20 cellular contexts compared by ENCODE assay signal in genomic region chr9:68509689-68510088, GRCh38. TPM values are rescaled to one million over a fixed set of nuclear protein-coding genes. Genes with fewer than 3 reads are reported as not detected.
A peak's percentile ranks its signal among the peaks of the same experiment; 100 is the strongest.
DNase-seq lines count a peak whose midpoint lies in the region; ATAC-seq and TF ChIP-seq lines count a peak whose summit lies in the region.
"Had no signal": no experiment of that assay in that cellular context is flagged by ENCODE, and none has a peak within 500 bp of the region (broad histone marks: within the 10 kb centered on the region; RNA-seq: fewer than 3 reads in every experiment).

No MANE protein-coding gene starts in this region.

- no peaks in the 10 kb centered on the region for H3K79me2 ChIP-seq in trophoblast cell (ENCODE audit: control insufficient read depth, insufficient read depth, low read length, poor library complexity)

- TF ChIP-seq CTCF in foreskin fibroblast (IDR thresholded peaks at IDR 0.05; ENCODE audit: low read depth, low read length), result no peak

- H3K9me3 ChIP-seq in NT2/D1 (ENCODE audit: insufficient read depth, low read length) (peaks cover 7% of the 10 kb centered on the region), trophoblast cell (ENCODE audit: insufficient read depth, low read depth, low read length) (no peaks in the 10 kb centered on the region)
- H3K9me3 ChIP-seq: A549, HAP-1, SJCRH30 had no signal

- H3K27ac ChIP-seq in trophoblast cell (ENCODE audit: low read depth, low read length), result no peak overlapping the region
- H3K27ac ChIP-seq: A549, C4-2B, KMS-11, RWPE1, SJCRH30 had no signal

- H3K4ac ChIP-seq in trophoblast cell (ENCODE audit: low read depth, low read length), result no peak overlapping the region

- no peak overlapping the region for H4K8ac ChIP-seq in trophoblast cell (ENCODE audit: low read depth, low read length)

- no peak for ATAC-seq in HG03025 (IDR thresholded peaks at IDR 0.05; ENCODE audit: low FRiP score, unreplicated experiment)
- ATAC-seq: A549, PC-3 had no signal

- peaks cover 94% of the 10 kb centered on the region for H3K27me3 ChIP-seq in NT2/D1 (ENCODE audit: insufficient read depth, insufficient read length)
- H3K27me3 ChIP-seq in trophoblast cell (ENCODE audit: insufficient read depth, low read length), result no peaks in the 10 kb centered on the region
- H3K27me3 ChIP-seq: SJCRH30 had no signal

- H3K18ac ChIP-seq in trophoblast cell (ENCODE audit: low read length), result no peak overlapping the region

- H4K12ac ChIP-seq in trophoblast cell (ENCODE audit: low read depth, low read length), result no peak overlapping the region

- H3K14ac ChIP-seq in trophoblast cell (ENCODE audit: low read length), result no peak overlapping the region

- peaks cover 4% of the 10 kb centered on the region for H3K79me1 ChIP-seq in trophoblast cell (ENCODE audit: low read length)

- H3K9ac ChIP-seq in NT2/D1 (ENCODE audit: insufficient read length, low read depth) (no peak overlapping the region), trophoblast cell (ENCODE audit: low read length) (no peak overlapping the region)
- H3K9ac ChIP-seq: KMS-11 had no signal

- no peak overlapping the region for H3K4me3 ChIP-seq in NT2/D1 (ENCODE audit: insufficient read length, low read depth)
- H3K4me3 ChIP-seq in trophoblast cell (ENCODE audit: low read depth, low read length), result no peak overlapping the region
- H3K4me3 ChIP-seq in foreskin fibroblast (ENCODE audit: low read depth in 1 of 2, low read length in 2 of 2), result no peak overlapping the region
- H3K4me3 ChIP-seq: A549, HAP-1, SJCRH30 had no signal

- no peak overlapping the region for H3K23ac ChIP-seq in trophoblast cell (ENCODE audit: low read length)

- H2BK5ac ChIP-seq in trophoblast cell (ENCODE audit: low read depth, low read length, poor library complexity), result no peak overlapping the region

- no peak overlapping the region for H3K4me2 ChIP-seq in trophoblast cell (ENCODE audit: low read length)
- H3K4me2 ChIP-seq: A549, KMS-11 had no signal

- H3K4me1 ChIP-seq in NT2/D1 (ENCODE audit: insufficient read depth, insufficient read length) (no peaks in the 10 kb centered on the region), trophoblast cell (ENCODE audit: control insufficient read depth in 1 of 2, insufficient read depth in 2 of 2, low read length in 2 of 2) (peaks cover 0 to 2% of the 10 kb centered on the region in 2 experiments)
- H3K4me1 ChIP-seq: A549, HAP-1 had no signal

- H3K36me3 ChIP-seq in NT2/D1 (ENCODE audit: insufficient read depth, insufficient read length, low read length) (no peaks in the 10 kb centered on the region), trophoblast cell (ENCODE audit: control insufficient read depth in 1 of 2, insufficient read depth in 2 of 2, low read length in 2 of 2) (no peaks in the 10 kb centered on the region)
- H3K36me3 ChIP-seq: HAP-1 had no signal

- no peak overlapping the region for H2BK120ac ChIP-seq in trophoblast cell (ENCODE audit: insufficient read depth, low read length, poor library complexity)

- no peak overlapping the region for H2AFZ ChIP-seq in trophoblast cell (ENCODE audit: insufficient read depth, low read length, poor library complexity)

- DNase-seq in ELF-1 (ENCODE audit: low read depth, low spot score), result peak; percentile 78
- DNase-seq in NT2/D1 (ENCODE audit: low read depth, low spot score), result peak; percentile 80
- peak; percentile 42 for DNase-seq in iPS DF 19.7 (ENCODE audit: low read depth, low spot score)
- no peak for DNase-seq in trophoblast cell
- no peak for DNase-seq in foreskin melanocyte
- no peak for DNase-seq in foreskin fibroblast
- no peak for DNase-seq in HuH-7 (ENCODE audit: low spot score)
- DNase-seq: NCI-H1048, NCI-H1436 treated with DMSO at 0.1 percent for 48 hours, NCI-H2081, NCI-H510A, NCI-H774, PC-3, SJCRH30 had no signal

- peak overlapping the region; percentile 45 for H2BK12ac ChIP-seq in trophoblast cell (ENCODE audit: low read length)

- H4K91ac ChIP-seq in trophoblast cell (ENCODE audit: low read depth, low read length), result no peak overlapping the region

- no peak overlapping the region for H2AK5ac ChIP-seq in trophoblast cell (ENCODE audit: low read length)

RNA-seq across cellular contexts. Expression of gene TMEM252, which starts 31.0 kb away (rescaled TPM):
- not detected in 2 replicates for polyA plus RNA-seq in trophoblast cell (2013)
- polyA plus RNA-seq: A549 had no signal

Comparison
In these comparisons a context has a peak if more than half of its experiments do, and no peak if none do; other contexts are left out.
1. DNase-seq: peak in ELF-1 (single experiment), NT2/D1 (single experiment) and iPS DF 19.7 (single experiment); none in trophoblast cell (0 of 2), foreskin melanocyte (single experiment), foreskin fibroblast (0 of 2) and HuH-7 (single experiment).